14 cellular contexts compared by ENCODE assay signal in the genomic region with DNA sequence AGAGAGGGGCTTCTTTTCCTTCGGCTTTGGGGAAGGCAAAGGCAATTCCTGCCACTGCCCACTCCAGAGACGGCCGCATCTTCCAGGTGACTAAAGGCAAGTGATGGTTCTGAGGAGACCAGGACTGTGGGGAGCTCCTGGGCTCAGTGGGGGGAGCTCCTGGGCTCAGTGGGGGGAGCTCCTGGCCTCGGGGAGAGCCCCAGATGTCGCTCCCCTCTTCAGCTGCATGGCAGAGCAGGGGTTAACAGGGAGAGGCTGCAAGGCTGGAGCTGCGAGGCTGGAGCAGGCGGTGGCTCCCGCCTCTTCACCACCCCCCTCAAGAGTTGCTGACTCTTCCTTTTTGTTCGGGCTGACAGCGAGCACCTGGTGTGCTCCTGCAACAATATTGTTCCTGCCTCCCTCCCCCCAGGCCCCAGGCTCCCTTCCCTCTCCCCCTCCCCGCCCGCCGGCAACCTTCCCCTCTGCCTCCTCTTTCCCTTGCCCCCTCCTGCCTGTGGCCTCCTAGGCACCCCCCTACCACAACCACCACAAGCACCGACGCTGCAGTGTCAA. TPM values are rescaled to one million over a fixed set of nuclear protein-coding genes. Genes with fewer than 3 reads are reported as not detected.
A peak's percentile ranks its signal among the peaks of the same experiment; 100 is the strongest.
DNase-seq lines count a peak whose midpoint lies in the region; ATAC-seq and TF ChIP-seq lines count a peak whose summit lies in the region.
"Had no signal": no experiment of that assay in that cellular context is flagged by ENCODE, and none has a peak within 500 bp of the region (broad histone marks: within the 10 kb centered on the region; RNA-seq: fewer than 3 reads in every experiment).

No MANE protein-coding gene starts in this region.

- H3K27ac ChIP-seq in HEK293 (ENCODE audit: extremely low read depth, low read depth, low read length) (peak overlapping the region; percentile 31; the same call in 1 of the 2 replicates), neural cell (ENCODE audit: low read length) (no peak overlapping the region), suprapubic skin (no peak overlapping the region)
- H3K27ac ChIP-seq: heart right ventricle, lower lobe of right lung had no signal

- ATAC-seq in T-cell (replicated peaks in 1 of 4): no peak
- ATAC-seq: heart right ventricle had no signal

- TF ChIP-seq CTCF in HEK293 (tag by site-specific recombination; IDR thresholded peaks at IDR 0.05) (no peak), neural cell (IDR thresholded peaks at IDR 0.05; ENCODE audit: poor library complexity, severe bottlenecking) (no peak), suprapubic skin (IDR thresholded peaks at IDR 0.05) (no peak)

- no peak overlapping the region for H3K9ac ChIP-seq in NT2/D1 (ENCODE audit: insufficient read length, low read depth)
- peak overlapping the region; percentile 9 for H3K9ac ChIP-seq in neural cell (ENCODE audit: low read length)

- no peaks in the 10 kb centered on the region for H3K79me2 ChIP-seq in neural cell (replicated peaks; ENCODE audit: insufficient read depth, low read length)

- H3K36me3 Mint-ChIP-seq in activated naive CD8-positive, alpha-beta T cell treated with anti-CD3 and anti-CD28 coated beads for 36 hours: no peaks in the 10 kb centered on the region
- H3K36me3 Mint-ChIP-seq in T-cell: no peaks in the 10 kb centered on the region
- H3K36me3 Mint-ChIP-seq: CD4-positive, CD25-positive, alpha-beta regulatory T cell had no signal

- no peak overlapping the region for H3K4me2 ChIP-seq in neural cell (ENCODE audit: low read length)
- H3K4me2 ChIP-seq: smooth muscle cell had no signal

- H3K9me3 ChIP-seq in HEK293 (ENCODE audit: control insufficient read depth, insufficient read depth, low read depth, low read length) (no peaks in the 10 kb centered on the region), NT2/D1 (ENCODE audit: insufficient read depth, low read length) (no peaks in the 10 kb centered on the region), neural cell (ENCODE audit: low read length) (no peaks in the 10 kb centered on the region), suprapubic skin (no peaks in the 10 kb centered on the region)
- H3K9me3 ChIP-seq: heart right ventricle, lower lobe of right lung had no signal

- peaks cover 5% of the 10 kb centered on the region for H3K4me1 Mint-ChIP-seq in activated naive CD8-positive, alpha-beta T cell treated with anti-CD3 and anti-CD28 coated beads for 36 hours
- H3K4me1 Mint-ChIP-seq in T-cell: peaks cover 7 to 26% (median 17%) of the 10 kb centered on the region in 3 donors

- peaks cover 89% of the 10 kb centered on the region for H3K27me3 Mint-ChIP-seq in activated naive CD8-positive, alpha-beta T cell treated with anti-CD3 and anti-CD28 coated beads for 36 hours
- peaks cover 84 to 88% of the 10 kb centered on the region in 2 donors for H3K27me3 Mint-ChIP-seq in T-cell

- H3K4me3 Mint-ChIP-seq in activated naive CD8-positive, alpha-beta T cell treated with anti-CD3 and anti-CD28 coated beads for 36 hours: no peak overlapping the region
- H3K4me3 Mint-ChIP-seq in T-cell: no peak overlapping the region
- H3K4me3 Mint-ChIP-seq: CD4-positive, CD25-positive, alpha-beta regulatory T cell had no signal

- no peaks in the 10 kb centered on the region for H3K9me3 Mint-ChIP-seq in activated naive CD8-positive, alpha-beta T cell treated with anti-CD3 and anti-CD28 coated beads for 36 hours
- no peaks in the 10 kb centered on the region for H3K9me3 Mint-ChIP-seq in T-cell

- no peaks in the 10 kb centered on the region for H3F3A ChIP-seq in neural cell (ENCODE audit: insufficient read depth, low read length, poor library complexity, severe bottlenecking)

- TF ChIP-seq RAD21 in neural cell (conservative IDR thresholded peaks at IDR 0.05): no peak

- no peaks in the 10 kb centered on the region for H3K9me2 ChIP-seq in neural cell (ENCODE audit: insufficient read depth, low read length)

- H3K4me1 ChIP-seq in HEK293 (ENCODE audit: control insufficient read depth, insufficient read depth, low read length) (peaks cover 8% of the 10 kb centered on the region), NT2/D1 (ENCODE audit: insufficient read depth, insufficient read length) (peaks cover 21% of the 10 kb centered on the region), suprapubic skin (peaks cover 13% of the 10 kb centered on the region)

- CTCF ChIA-PET in HEK293 (lab: Yijun Ruan, JAX) (interaction anchor here (0.9 to 9.1 kb wide), 3 partner anchors 14 to 71 kb away, joined by 5 to 124 read pairs (median 6); no protein-coding TSS in a partner anchor), T-cell (lab: Charles Lee) (interaction anchor here (0.7 to 1.4 kb wide), 2 partner anchors 14 to 71 kb away, joined by 3 read pairs; no protein-coding TSS in a partner anchor)

- POLR2A ChIA-PET in HEK293 (lab: Yijun Ruan, JAX) (no interaction called here), T-cell (lab: Charles Lee) (no interaction called here)

- TF ChIP-seq POLR2A in suprapubic skin (IDR thresholded peaks at IDR 0.05): no peak

- H3K27me3 ChIP-seq in NT2/D1 (ENCODE audit: insufficient read depth, insufficient read length): peaks cover 52% of the 10 kb centered on the region
- peaks cover 82% of the 10 kb centered on the region for H3K27me3 ChIP-seq in neural cell (ENCODE audit: insufficient read depth, low read depth, low read length)
- H3K27me3 ChIP-seq in suprapubic skin: peaks cover 90% of the 10 kb centered on the region

- no peak overlapping the region for H2AFZ ChIP-seq in neural cell (ENCODE audit: low read depth, low read length)

- H3K36me3 ChIP-seq in HEK293 (ENCODE audit: control insufficient read depth in 2 of 2, insufficient read depth in 1 of 2, low read length in 2 of 2): no peaks in the 10 kb centered on the region
- H3K36me3 ChIP-seq in NT2/D1 (ENCODE audit: insufficient read depth, insufficient read length, low read length): no peaks in the 10 kb centered on the region
- no peaks in the 10 kb centered on the region for H3K36me3 ChIP-seq in neural cell (ENCODE audit: insufficient read depth, low read length)
- H3K36me3 ChIP-seq in suprapubic skin: no peaks in the 10 kb centered on the region
- H3K36me3 ChIP-seq: heart right ventricle, lower lobe of right lung had no signal

- TF ChIP-seq EP300 in neural cell (conservative IDR thresholded peaks at IDR 0.05; ENCODE audit: poor library complexity, severe bottlenecking) (no peak), suprapubic skin (IDR thresholded peaks at IDR 0.05) (no peak)

- WGBS in suprapubic skin: 15% methylated on average over 12 of the region's 15 CpGs

- no peak overlapping the region for H3K4me3 ChIP-seq in HEK293 (ENCODE audit: low read depth, low read length)
- no peak overlapping the region for H3K4me3 ChIP-seq in NT2/D1 (ENCODE audit: insufficient read length, low read depth)
- H3K4me3 ChIP-seq in neural cell (ENCODE audit: low read length): peak overlapping the region; percentile 37
- no peak overlapping the region for H3K4me3 ChIP-seq in suprapubic skin
- H3K4me3 ChIP-seq: heart right ventricle, lower lobe of right lung, smooth muscle cell had no signal

- peak; percentile 32 to 67 for DNase-seq in NCI-H187 (lab: John Stamatoyannopoulos, UW)
- DNase-seq in NT2/D1 (ENCODE audit: low read depth, low spot score): peak; percentile 70
- no peak for DNase-seq in suprapubic skin (ENCODE audit: low spot score in 2 of 2)
- DNase-seq in activated naive CD8-positive, alpha-beta T cell treated with anti-CD3 and anti-CD28 coated beads for 36 hours: no peak
- no peak for DNase-seq in T-cell
- DNase-seq: CD4-positive, CD25-positive, alpha-beta regulatory T cell; heart right ventricle; lower lobe of right lung; NK-92 treated with Interleukin-12 subunit alpha and Interleukin-12 subunit beta, amount 100 ng/mL, for 24 hours had no signal

- no peak overlapping the region for H3K27ac Mint-ChIP-seq in activated naive CD8-positive, alpha-beta T cell treated with anti-CD3 and anti-CD28 coated beads for 36 hours
- no peak overlapping the region for H3K27ac Mint-ChIP-seq in T-cell
- H3K27ac Mint-ChIP-seq: CD4-positive, CD25-positive, alpha-beta regulatory T cell had no signal

- no peaks in the 10 kb centered on the region for H4K20me1 ChIP-seq in neural cell (ENCODE audit: insufficient read depth)

TF ChIP-seq in HEK293, 187 proteins besides CTCF, POLR2A, EP300 and RAD21 (continues in another document):
- TF ChIP-seq, protein P1, sequence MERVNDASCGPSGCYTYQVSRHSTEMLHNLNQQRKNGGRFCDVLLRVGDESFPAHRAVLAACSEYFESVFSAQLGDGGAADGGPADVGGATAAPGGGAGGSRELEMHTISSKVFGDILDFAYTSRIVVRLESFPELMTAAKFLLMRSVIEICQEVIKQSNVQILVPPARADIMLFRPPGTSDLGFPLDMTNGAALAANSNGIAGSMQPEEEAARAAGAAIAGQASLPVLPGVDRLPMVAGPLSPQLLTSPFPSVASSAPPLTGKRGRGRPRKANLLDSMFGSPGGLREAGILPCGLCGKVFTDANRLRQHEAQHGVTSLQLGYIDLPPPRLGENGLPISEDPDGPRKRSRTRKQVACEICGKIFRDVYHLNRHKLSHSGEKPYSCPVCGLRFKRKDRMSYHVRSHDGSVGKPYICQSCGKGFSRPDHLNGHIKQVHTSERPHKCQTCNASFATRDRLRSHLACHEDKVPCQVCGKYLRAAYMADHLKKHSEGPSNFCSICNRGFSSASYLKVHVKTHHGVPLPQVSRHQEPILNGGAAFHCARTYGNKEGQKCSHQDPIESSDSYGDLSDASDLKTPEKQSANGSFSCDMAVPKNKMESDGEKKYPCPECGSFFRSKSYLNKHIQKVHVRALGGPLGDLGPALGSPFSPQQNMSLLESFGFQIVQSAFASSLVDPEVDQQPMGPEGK (tag by site-specific recombination; IDR thresholded peaks at IDR 0.05): peak; percentile 19; the same call in 1 of the 2 replicates

TF ChIP-seq in neural cell, 6 proteins besides CTCF, POLR2A, EP300 and RAD21 (continues in another document):
- TF ChIP-seq TAF1 (IDR thresholded peaks at IDR 0.05; ENCODE audit: low read depth) (no peak), EZH2 (IDR thresholded peaks at IDR 0.05; ENCODE audit: borderline replicate concordance, insufficient read depth, low read length, poor library complexity, severe bottlenecking) (no peak), SMC3 (conservative IDR thresholded peaks at IDR 0.05; ENCODE audit: poor library complexity) (no peak)

RNA-seq across cellular contexts. Expression of a gene that starts 56.3 kb away (rescaled TPM):
- polyA plus RNA-seq in neural cell: 0.08 TPM in 1 of 2 replicates, not detected in the other
- polyA minus RNA-seq in neural cell: not detected in 2 replicates
- total RNA-seq in suprapubic skin: not detected
- total RNA-seq in activated naive CD8-positive, alpha-beta T cell treated with anti-CD3 and anti-CD28 coated beads for 36 hours: not detected
- total RNA-seq in T-cell: not detected
- total RNA-seq: CD4-positive, CD25-positive, alpha-beta regulatory T cell; epithelial cell of proximal tubule; heart right ventricle; lower lobe of right lung; smooth muscle cell; subcutaneous adipose tissue had no signal
- polyA plus RNA-seq: CD4-positive, CD25-positive, alpha-beta regulatory T cell; heart right ventricle; smooth muscle cell had no signal

Comparison
In these comparisons a context has a peak if more than half of its experiments do, and no peak if none do; other contexts are left out.
1. DNase-seq: peak in NCI-H187 (2 of 2) and NT2/D1 (single experiment); none in suprapubic skin (0 of 2), activated naive CD8-positive, alpha-beta T cell treated with anti-CD3 and anti-CD28 coated beads for 36 hours (single experiment) and T-cell (0 of 34).